1 cellular context compared by ENCODE assay signal in the genomic region with DNA sequence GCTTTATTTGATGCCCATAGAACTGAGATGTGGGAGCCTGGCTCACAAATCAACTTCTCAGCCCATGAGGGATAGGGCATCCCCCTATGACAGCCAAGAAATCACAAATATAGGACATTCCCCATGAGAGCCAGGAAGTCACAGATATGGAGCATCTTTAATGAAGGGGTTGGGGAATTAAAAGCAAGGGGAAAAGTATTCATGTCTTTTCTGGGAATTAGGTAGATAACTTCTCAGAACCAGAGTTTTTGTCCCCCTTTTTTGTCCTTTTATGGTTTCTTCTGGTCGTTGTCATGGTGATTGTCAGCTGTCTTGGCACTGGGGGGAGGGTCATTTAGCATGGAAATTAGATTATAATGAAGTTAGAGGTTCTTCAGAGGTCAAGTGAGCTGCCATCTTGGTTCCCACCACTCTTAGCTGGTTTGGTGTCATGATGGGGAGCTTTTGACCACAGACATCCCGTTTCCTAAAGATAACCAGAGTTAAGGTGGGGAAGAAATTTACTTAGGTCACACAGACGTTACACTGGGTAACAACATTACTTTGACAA.
TF ChIP-seq lines count a peak whose summit lies in the region.

No MANE protein-coding gene starts in this region.

TF ChIP-seq in K562, 482 proteins besides CTCF, POLR2A, EP300 and RAD21 (continued from another document):
- peak in 1 of 3 experiments; percentile 80 for TF ChIP-seq YY1 (IDR thresholded peaks at IDR 0.05; ENCODE audit: borderline replicate concordance in 1 of 3, control insufficient read depth in 1 of 3, extremely low read depth in 1 of 3, insufficient read depth in 3 of 3, insufficient read length in 1 of 3, insufficient replicate concordance in 2 of 3, low read depth in 1 of 3, low read length in 2 of 3)
- TF ChIP-seq, protein P1, sequence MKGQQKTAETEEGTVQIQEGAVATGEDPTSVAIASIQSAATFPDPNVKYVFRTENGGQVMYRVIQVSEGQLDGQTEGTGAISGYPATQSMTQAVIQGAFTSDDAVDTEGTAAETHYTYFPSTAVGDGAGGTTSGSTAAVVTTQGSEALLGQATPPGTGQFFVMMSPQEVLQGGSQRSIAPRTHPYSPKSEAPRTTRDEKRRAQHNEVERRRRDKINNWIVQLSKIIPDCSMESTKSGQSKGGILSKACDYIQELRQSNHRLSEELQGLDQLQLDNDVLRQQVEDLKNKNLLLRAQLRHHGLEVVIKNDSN (CRISPR knock-in tag; IDR thresholded peaks at IDR 0.05), result no peak
- TF ChIP-seq, protein P2, sequence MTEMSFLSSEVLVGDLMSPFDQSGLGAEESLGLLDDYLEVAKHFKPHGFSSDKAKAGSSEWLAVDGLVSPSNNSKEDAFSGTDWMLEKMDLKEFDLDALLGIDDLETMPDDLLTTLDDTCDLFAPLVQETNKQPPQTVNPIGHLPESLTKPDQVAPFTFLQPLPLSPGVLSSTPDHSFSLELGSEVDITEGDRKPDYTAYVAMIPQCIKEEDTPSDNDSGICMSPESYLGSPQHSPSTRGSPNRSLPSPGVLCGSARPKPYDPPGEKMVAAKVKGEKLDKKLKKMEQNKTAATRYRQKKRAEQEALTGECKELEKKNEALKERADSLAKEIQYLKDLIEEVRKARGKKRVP (CRISPR knock-in tag; IDR thresholded peaks at IDR 0.05), result no peak
- TF ChIP-seq EP400 (IDR thresholded peaks at IDR 0.05), result no peak
- TF ChIP-seq ZMIZ1 (IDR thresholded peaks at IDR 0.05; ENCODE audit: low read depth in 2 of 2, low read length in 2 of 2), result no peak
- TF ChIP-seq, protein P3, sequence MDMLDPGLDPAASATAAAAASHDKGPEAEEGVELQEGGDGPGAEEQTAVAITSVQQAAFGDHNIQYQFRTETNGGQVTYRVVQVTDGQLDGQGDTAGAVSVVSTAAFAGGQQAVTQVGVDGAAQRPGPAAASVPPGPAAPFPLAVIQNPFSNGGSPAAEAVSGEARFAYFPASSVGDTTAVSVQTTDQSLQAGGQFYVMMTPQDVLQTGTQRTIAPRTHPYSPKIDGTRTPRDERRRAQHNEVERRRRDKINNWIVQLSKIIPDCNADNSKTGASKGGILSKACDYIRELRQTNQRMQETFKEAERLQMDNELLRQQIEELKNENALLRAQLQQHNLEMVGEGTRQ (CRISPR knock-in tag; IDR thresholded peaks at IDR 0.05), result no peak
- TF ChIP-seq XRCC5 (IDR thresholded peaks at IDR 0.05; ENCODE audit: low read depth, low read length), result no peak
- no peak for TF ChIP-seq EZH2 (IDR thresholded peaks at IDR 0.05; ENCODE audit: borderline replicate concordance, low read depth, low read length)
- TF ChIP-seq ZNF324 (CRISPR knock-in tag; IDR thresholded peaks at IDR 0.05), result no peak
- TF ChIP-seq BHLHE40 (IDR thresholded peaks at IDR 0.05; ENCODE audit: low read length), result no peak
- TF ChIP-seq HNRNPUL1 (IDR thresholded peaks at IDR 0.05; ENCODE audit: low read length), result no peak
- TF ChIP-seq NONO (IDR thresholded peaks at IDR 0.05; ENCODE audit: low read depth in 2 of 2, low read length in 1 of 2), result no peak
- no peak for TF ChIP-seq CREB1 (IDR thresholded peaks at IDR 0.05)
- TF ChIP-seq CREB1 (CRISPR knock-in tag; IDR thresholded peaks at IDR 0.05), result no peak
- 0 out of 4 replicates have a peak, but pooled peaks of 1 of the 2 experiments have one; percentile 17 for TF ChIP-seq FOXK2 (conservative IDR thresholded peaks at IDR 0.05 in 1 of 2, IDR thresholded peaks at IDR 0.05 in 1 of 2; ENCODE audit: low read depth in 2 of 2)
- TF ChIP-seq TEAD4 (IDR thresholded peaks at IDR 0.05; ENCODE audit: low read length), result peak; percentile 38; the same call in 1 of the 2 replicates
- TF ChIP-seq TEAD4 (CRISPR knock-in tag; IDR thresholded peaks at IDR 0.05; ENCODE audit: borderline replicate concordance), result no peak
- no peak for TF ChIP-seq HSF4 (CRISPR knock-in tag; IDR thresholded peaks at IDR 0.05; ENCODE audit: borderline replicate concordance)
- no peak for TF ChIP-seq DEAF1 (CRISPR knock-in tag; IDR thresholded peaks at IDR 0.05)
- no peak for TF ChIP-seq ELF1 (tag; IDR thresholded peaks at IDR 0.05)
- no peak for TF ChIP-seq CBFA2T2 (conservative IDR thresholded peaks at IDR 0.05)
- TF ChIP-seq SP1 (CRISPR knock-in tag; IDR thresholded peaks at IDR 0.05), result no peak
- no peak for TF ChIP-seq PTTG1 (tag; IDR thresholded peaks at IDR 0.05; ENCODE audit: low read depth)
- TF ChIP-seq ZFPM2 (CRISPR knock-in tag; IDR thresholded peaks at IDR 0.05), result no peak
- no peak for TF ChIP-seq POU5F1 (IDR thresholded peaks at IDR 0.05; ENCODE audit: borderline replicate concordance, low read depth, low read length, partially characterized antibody)
- TF ChIP-seq ARID1B (IDR thresholded peaks at IDR 0.05), result peak; percentile 21; the same call in 1 of the 2 replicates
- no peak for TF ChIP-seq ZNF785 (CRISPR knock-in tag; IDR thresholded peaks at IDR 0.05)
- TF ChIP-seq ZNF407 (IDR thresholded peaks at IDR 0.05; ENCODE audit: low read depth), result no peak
- TF ChIP-seq EHMT2 (IDR thresholded peaks at IDR 0.05), result peak; percentile 49; the same call in 1 of the 2 replicates
- TF ChIP-seq SMARCA5 (IDR thresholded peaks at IDR 0.05), result no peak
- no peak for TF ChIP-seq SMAD2 (IDR thresholded peaks at IDR 0.05; ENCODE audit: low read depth, low read length)
- no peak for TF ChIP-seq TCFL5 (CRISPR knock-in tag; conservative IDR thresholded peaks at IDR 0.05)
- no peak for TF ChIP-seq NFYB (IDR thresholded peaks at IDR 0.05; ENCODE audit: extremely low read depth, insufficient read length)
- peak in 1 of 2 experiments; percentile 90; a peak in 2 of 4 replicates for TF ChIP-seq SRF (CRISPR knock-in tag; IDR thresholded peaks at IDR 0.05)
